8 cellular contexts compared by ENCODE assay signal in the genomic region with DNA sequence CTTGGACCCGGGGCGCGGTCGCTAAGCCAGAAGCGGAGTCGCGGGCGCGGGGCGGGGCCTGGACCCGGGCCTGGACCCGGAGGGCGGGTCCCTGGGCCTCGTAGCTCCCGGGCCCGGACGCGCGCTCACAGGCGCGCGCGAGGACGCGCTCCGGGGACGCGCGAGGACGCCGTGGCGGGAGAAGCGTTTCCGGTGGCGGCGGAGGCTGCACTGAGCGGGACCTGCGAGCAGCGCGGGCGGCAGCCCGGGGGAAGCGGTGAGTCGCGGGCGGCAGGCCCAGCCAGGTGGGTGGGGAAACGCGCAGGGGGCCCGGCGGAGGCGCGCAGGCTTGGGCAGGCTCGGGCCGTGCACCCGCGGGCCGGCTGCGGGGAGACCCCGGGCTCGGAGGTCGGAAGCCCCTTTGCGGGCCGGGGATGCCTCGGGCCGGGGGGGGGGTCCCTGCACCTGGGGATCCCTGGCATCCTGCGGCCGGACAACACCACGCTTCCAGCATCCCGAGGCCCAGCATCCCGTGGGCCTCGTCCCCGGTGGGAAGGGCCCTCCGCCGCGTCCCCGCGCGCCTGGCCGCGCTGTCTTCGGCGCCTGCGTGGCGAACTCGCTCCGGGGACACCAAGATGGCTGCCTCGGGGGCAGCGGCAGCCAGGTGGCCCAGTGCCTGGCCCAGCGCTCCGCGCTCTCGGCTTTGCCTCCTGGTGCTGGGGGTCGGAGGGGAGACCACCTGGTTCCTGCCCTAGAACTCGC. TPM values are rescaled to one million over a fixed set of nuclear protein-coding genes. Genes with fewer than 3 reads are reported as not detected.
DNase-seq lines count a peak whose midpoint lies in the region; ATAC-seq, FAIRE-seq and TF ChIP-seq lines count a peak whose summit lies in the region.

A gene with protein sequence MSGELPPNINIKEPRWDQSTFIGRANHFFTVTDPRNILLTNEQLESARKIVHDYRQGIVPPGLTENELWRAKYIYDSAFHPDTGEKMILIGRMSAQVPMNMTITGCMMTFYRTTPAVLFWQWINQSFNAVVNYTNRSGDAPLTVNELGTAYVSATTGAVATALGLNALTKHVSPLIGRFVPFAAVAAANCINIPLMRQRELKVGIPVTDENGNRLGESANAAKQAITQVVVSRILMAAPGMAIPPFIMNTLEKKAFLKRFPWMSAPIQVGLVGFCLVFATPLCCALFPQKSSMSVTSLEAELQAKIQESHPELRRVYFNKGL (plus strand): TSS at position 177 of the 741 bp plus-strand sequence. CDS start 13,544 bp downstream, outside the sequence.

- peak within 1 kb of the TSS; percentile 66 for H3K9ac ChIP-seq in DND-41 (ENCODE audit: low read depth, low read length)

- H3K4me3 Mint-ChIP-seq in IgD-negative memory B cell, result peak within 1 kb of the TSS; percentile 94 to 98 (median 97)

- H3K27me3 ChIP-seq in DND-41 (ENCODE audit: insufficient read depth, low read length, poor library complexity), result peaks cover 27% of the 10 kb centered on the region
- H3K27me3 ChIP-seq in neutrophil, result peaks cover 50% of the 10 kb centered on the region

- H3K4me1 Mint-ChIP-seq in IgD-negative memory B cell, result peaks cover 16 to 42% (median 33%) of the 10 kb centered on the region in 3 donors

- H3K79me2 ChIP-seq in DND-41 (ENCODE audit: insufficient read depth, low read length), result peaks cover 52% of the 10 kb centered on the region

- peaks cover 1% of the 10 kb centered on the region for H3K36me3 Mint-ChIP-seq in IgD-negative memory B cell

- H3K27ac Mint-ChIP-seq in IgD-negative memory B cell, result peak within 1 kb of the TSS; percentile 78 to 92 (median 91)

- H3K36me3 ChIP-seq in DND-41 (ENCODE audit: insufficient read depth, low read length) (peaks cover 32% of the 10 kb centered on the region), neutrophil (no peaks in the 10 kb centered on the region)

- no peaks in the 10 kb centered on the region for H3K9me3 Mint-ChIP-seq in IgD-negative memory B cell

- no peaks in the 10 kb centered on the region for H3K27me3 Mint-ChIP-seq in IgD-negative memory B cell

- H3K4me1 ChIP-seq in DND-41 (ENCODE audit: insufficient read depth, low read length) (peaks cover 31% of the 10 kb centered on the region), neutrophil (ENCODE audit: control insufficient read depth in 1 of 2, insufficient read depth in 1 of 2, low read depth in 1 of 2, low read length in 1 of 2) (peaks cover 32 to 43% of the 10 kb centered on the region in 2 experiments)

- peak within 1 kb of the TSS; percentile 85 for H3K4me2 ChIP-seq in DND-41 (ENCODE audit: insufficient read depth, low read length)

- H3K4me3 ChIP-seq in DND-41 (ENCODE audit: low read depth in 1 of 2, low read length in 2 of 2) (peak within 1 kb of the TSS; percentile 40 to 66), neutrophil (ENCODE audit: low read depth in 1 of 2, low read length in 1 of 2) (peak within 1 kb of the TSS; percentile 75 to 81)

- no peak for TF ChIP-seq CTCF in DND-41 (IDR thresholded peaks at IDR 0.05; ENCODE audit: borderline replicate concordance, extremely low read depth, low read length, poor library complexity, severe bottlenecking)
- no peak for TF ChIP-seq CTCF in neutrophil (IDR thresholded peaks at IDR 0.05)

- H3K27ac ChIP-seq in DND-41 (ENCODE audit: low read length) (peak within 1 kb of the TSS; percentile 69), neutrophil (peak within 1 kb of the TSS; percentile 45), substantia nigra (ENCODE audit: low read depth, low read length, poor library complexity, severe bottlenecking) (peak within 1 kb of the TSS; percentile 76)

- peak; percentile 83 for ATAC-seq in DND-41 (ENCODE audit: insufficient read depth, low read depth)
- peak; percentile 88 for ATAC-seq in GM21526 (IDR thresholded peaks at IDR 0.05; ENCODE audit: low FRiP score, unreplicated experiment)

- H2AFZ ChIP-seq in DND-41 (ENCODE audit: low read depth, low read length), result peak within 1 kb of the TSS; percentile 71

- no peak for FAIRE-seq in frontal cortex (lab: Jason Lieb, UNC)

- H3K9me3 ChIP-seq in DND-41 (ENCODE audit: insufficient read depth, low read length, severe bottlenecking) (no peaks in the 10 kb centered on the region), neutrophil (no peaks in the 10 kb centered on the region)

- H4K20me1 ChIP-seq in DND-41 (ENCODE audit: insufficient read depth, low read length), result peaks cover 33% of the 10 kb centered on the region

- DNase-seq in DND-41 (peak; percentile 86), SHP77 (lab: John Stamatoyannopoulos, UW) (peak; percentile 61 to 84), frontal cortex (ENCODE audit: low spot score in 2 of 2) (peak; percentile 91), substantia nigra (lab: John Stamatoyannopoulos, UW) (peak in 47 of 49 donors; percentile 18 to 93 (median 72))
- peak; percentile 59 for DNase-seq in activated gamma-delta T cell treated with anti-CD3 and anti-CD28 coated beads, Interleukin-2, amount 50 U/mL, for 16 hours (ENCODE audit: low read depth)

RNA-seq across cellular contexts. Expression of the gene that starts here (rescaled TPM):
- 26.9 TPM for polyA plus RNA-seq in IgD-negative memory B cell
- 79.5 TPM for total RNA-seq in frontal cortex

Comparison
In these comparisons a context has a peak if more than half of its experiments do, and no peak if none do; other contexts are left out.
1. Peak in every context shown above with its lines: DNase-seq, ATAC-seq, H3K4me3 ChIP-seq and H3K27ac ChIP-seq.